20 cellular contexts compared by ENCODE assay signal in genomic region chr11:47914743-47915142, GRCh38.
DNase-seq lines count a peak whose midpoint lies in the region; ATAC-seq and TF ChIP-seq lines count a peak whose summit lies in the region.
"Had no signal": no experiment of that assay in that cellular context is flagged by ENCODE, and none has a peak within 500 bp of the region (broad histone marks: within the 10 kb centered on the region; RNA-seq: fewer than 3 reads in every experiment).

No MANE protein-coding gene starts in this region.

- WGBS in ovary, 3 donors = 67 to 78% (median 73%) methylated on average over 7 of the region's 7 CpGs

- no peaks in the 10 kb centered on the region for H3K27me3 Mint-ChIP-seq in stimulated activated naive CD8-positive, alpha-beta T cell treated with anti-CD3 and anti-CD28 coated beads, Interleukin-15, Interleukin-2, amounts not matched to agents 100 ng/mL and 50 ng/mL, for 24 hours
- H3K27me3 Mint-ChIP-seq in activated T-cell treated with anti-CD3 and anti-CD28 coated beads, Interleukin-2, amount 50 U/mL, for 72 hours (ENCODE audit: low read depth) = no peaks in the 10 kb centered on the region
- H3K27me3 Mint-ChIP-seq: activated T-helper 17 cell treated with anti-CD3 and anti-CD28 coated beads, Interleukin-2, amount 50 U/mL, for 72 hours had no signal

- intact Hi-C loops in ovary (cut with DNase I) = no loop called here

- H3K4me3 ChIP-seq in SK-N-MC (no peak overlapping the region), ovary (no peak overlapping the region)
- H3K4me3 ChIP-seq: A549, body of pancreas, vagina had no signal

- H3K27me3 ChIP-seq in ovary = no peaks in the 10 kb centered on the region
- H3K27me3 ChIP-seq: body of pancreas, vagina had no signal

- H3K4me1 Mint-ChIP-seq in stimulated activated naive CD8-positive, alpha-beta T cell treated with anti-CD3 and anti-CD28 coated beads, Interleukin-15, Interleukin-2, amounts not matched to agents 100 ng/mL and 50 ng/mL, for 24 hours (ENCODE audit: low read depth) = peaks cover 54% of the 10 kb centered on the region
- H3K4me1 Mint-ChIP-seq in activated T-cell treated with anti-CD3 and anti-CD28 coated beads, Interleukin-2, amount 50 U/mL, for 72 hours (ENCODE audit: low read depth) = peaks cover 33% of the 10 kb centered on the region

- H3K4me3 Mint-ChIP-seq in stimulated activated naive CD8-positive, alpha-beta T cell treated with anti-CD3 and anti-CD28 coated beads, Interleukin-15, Interleukin-2, amounts not matched to agents 100 ng/mL and 50 ng/mL, for 24 hours = no peak overlapping the region
- H3K4me3 Mint-ChIP-seq in activated T-cell treated with anti-CD3 and anti-CD28 coated beads, Interleukin-2, amount 50 U/mL, for 72 hours = no peak overlapping the region
- H3K4me3 Mint-ChIP-seq: activated CD8-positive, alpha-beta memory T cell treated with anti-CD3 and anti-CD28 coated beads, Interleukin-2, amount 10 ng/mL, durations not matched to agents 7 days and 5 days had no signal

- H3K27ac Mint-ChIP-seq in stimulated activated naive CD8-positive, alpha-beta T cell treated with anti-CD3 and anti-CD28 coated beads, Interleukin-15, Interleukin-2, amounts not matched to agents 100 ng/mL and 50 ng/mL, for 24 hours = peak overlapping the region; percentile 16
- H3K27ac Mint-ChIP-seq in activated T-cell treated with anti-CD3 and anti-CD28 coated beads, Interleukin-2, amount 50 U/mL, for 72 hours = no peak overlapping the region
- H3K27ac Mint-ChIP-seq: activated CD8-positive, alpha-beta memory T cell treated with anti-CD3 and anti-CD28 coated beads, Interleukin-2, amount 10 ng/mL, durations not matched to agents 7 days and 5 days had no signal

- H3K9me3 Mint-ChIP-seq in stimulated activated naive CD8-positive, alpha-beta T cell treated with anti-CD3 and anti-CD28 coated beads, Interleukin-15, Interleukin-2, amounts not matched to agents 100 ng/mL and 50 ng/mL, for 24 hours = no peaks in the 10 kb centered on the region
- H3K9me3 Mint-ChIP-seq in activated T-cell treated with anti-CD3 and anti-CD28 coated beads, Interleukin-2, amount 50 U/mL, for 72 hours = no peaks in the 10 kb centered on the region
- H3K9me3 Mint-ChIP-seq: activated naive CD8-positive, alpha-beta T cell treated with anti-CD3 and anti-CD28 coated beads, Interleukin-2, amount 10 ng/mL, durations not matched to agents 7 days and 5 days; activated T-helper 17 cell treated with anti-CD3 and anti-CD28 coated beads, Interleukin-2, amount 50 U/mL, for 72 hours had no signal

- H3K4me1 ChIP-seq in ovary (ENCODE audit: insufficient read depth) = peaks cover 8% of the 10 kb centered on the region

- DNase-seq in stimulated activated naive CD8-positive, alpha-beta T cell treated with anti-CD3 and anti-CD28 coated beads, Interleukin-15, Interleukin-2, amounts not matched to agents 100 U/mL and 50 U/mL, for 24 hours = no peak
- DNase-seq in SK-N-MC (ENCODE audit: low read depth, low spot score) (peak; percentile 32), left kidney (ENCODE audit: low read depth, low spot score) (peak; percentile 59), ovary (no peak)
- DNase-seq in activated T-cell treated with anti-CD3 and anti-CD28 coated beads, Interleukin-2, amount 50 U/mL, for 72 hours = no peak
- no peak for DNase-seq in stimulated activated CD4-positive, alpha-beta T cell treated with anti-CD3 and anti-CD28 coated beads, Interleukin-15, amount 100 ng/mL, for 24 hours
- DNase-seq: activated CD8-positive, alpha-beta memory T cell treated with anti-CD3 and anti-CD28 coated beads, Interleukin-2, amount 10 ng/mL, durations not matched to agents 7 days and 5 days; activated naive CD8-positive, alpha-beta T cell treated with anti-CD3 and anti-CD28 coated beads, Interleukin-2, amount 10 ng/mL, durations not matched to agents 7 days and 5 days; DMS 273 treated with DMSO at 0.1 percent for 48 hours; GDM1; NCI-H187 treated with DMSO at 0.1 percent for 48 hours; retina had no signal

- H3K36me3 ChIP-seq in SK-N-MC (ENCODE audit: insufficient read depth, low read length) = no peaks in the 10 kb centered on the region
- no peaks in the 10 kb centered on the region for H3K36me3 ChIP-seq in ovary
- H3K36me3 ChIP-seq: vagina had no signal

- no peak overlapping the region for H3K9ac ChIP-seq in SK-N-MC (ENCODE audit: insufficient read length)

- no peak for TF ChIP-seq CTCF in ovary (IDR thresholded peaks at IDR 0.05)

- H3K27ac ChIP-seq in SK-N-MC = no peak overlapping the region
- no peak overlapping the region for H3K27ac ChIP-seq in ovary
- H3K27ac ChIP-seq: C4-2B, vagina had no signal

- no peak for TF ChIP-seq POLR2A in ovary (IDR thresholded peaks at IDR 0.05)

- H3K9me3 ChIP-seq in SK-N-MC (ENCODE audit: low read depth, low read length) (no peaks in the 10 kb centered on the region), ovary (no peaks in the 10 kb centered on the region)
- H3K9me3 ChIP-seq: A549, body of pancreas, vagina had no signal

- no peak for ATAC-seq in stimulated activated naive CD8-positive, alpha-beta T cell treated with anti-CD3 and anti-CD28 coated beads, Interleukin-15, Interleukin-2, amounts not matched to agents 100 U/mL and 50 U/mL, for 24 hours
- no peak for ATAC-seq in activated T-cell treated with anti-CD3 and anti-CD28 coated beads, Interleukin-2, amount 50 U/mL, for 72 hours (replicated peaks in 1 of 2)
- no peak for ATAC-seq in HG03025 (IDR thresholded peaks at IDR 0.05; ENCODE audit: low FRiP score, unreplicated experiment)
- ATAC-seq: A549; activated CD8-positive, alpha-beta memory T cell treated with anti-CD3 and anti-CD28 coated beads, Interleukin-2, amount 10 ng/mL, durations not matched to agents 7 days and 5 days; body of pancreas; left cardiac atrium had no signal

- H3K36me3 Mint-ChIP-seq in stimulated activated naive CD8-positive, alpha-beta T cell treated with anti-CD3 and anti-CD28 coated beads, Interleukin-15, Interleukin-2, amounts not matched to agents 100 ng/mL and 50 ng/mL, for 24 hours (ENCODE audit: low read depth) = no peaks in the 10 kb centered on the region
- H3K36me3 Mint-ChIP-seq in activated T-cell treated with anti-CD3 and anti-CD28 coated beads, Interleukin-2, amount 50 U/mL, for 72 hours (ENCODE audit: insufficient read depth in 2 of 2) = no peaks in the 10 kb centered on the region
- H3K36me3 Mint-ChIP-seq: activated CD8-positive, alpha-beta memory T cell treated with anti-CD3 and anti-CD28 coated beads, Interleukin-2, amount 10 ng/mL, durations not matched to agents 7 days and 5 days; activated naive CD8-positive, alpha-beta T cell treated with anti-CD3 and anti-CD28 coated beads, Interleukin-2, amount 10 ng/mL, durations not matched to agents 7 days and 5 days had no signal

- no peak for TF ChIP-seq EP300 in ovary (IDR thresholded peaks at IDR 0.05)

Comparison
In these comparisons a context has a peak if more than half of its experiments do, and no peak if none do; other contexts are left out.
1. DNase-seq: peak in SK-N-MC (single experiment) and left kidney (single experiment); none in stimulated activated naive CD8-positive, alpha-beta T cell treated with anti-CD3 and anti-CD28 coated beads, Interleukin-15, Interleukin-2, amounts not matched to agents 100 U/mL and 50 U/mL, for 24 hours (single experiment), activated T-cell treated with anti-CD3 and anti-CD28 coated beads, Interleukin-2, amount 50 U/mL, for 72 hours (0 of 2), stimulated activated CD4-positive, alpha-beta T cell treated with anti-CD3 and anti-CD28 coated beads, Interleukin-15, amount 100 ng/mL, for 24 hours (single experiment) and ovary (0 of 5).